ENCODE assay signal across 8 cellular contexts in the genomic region with DNA sequence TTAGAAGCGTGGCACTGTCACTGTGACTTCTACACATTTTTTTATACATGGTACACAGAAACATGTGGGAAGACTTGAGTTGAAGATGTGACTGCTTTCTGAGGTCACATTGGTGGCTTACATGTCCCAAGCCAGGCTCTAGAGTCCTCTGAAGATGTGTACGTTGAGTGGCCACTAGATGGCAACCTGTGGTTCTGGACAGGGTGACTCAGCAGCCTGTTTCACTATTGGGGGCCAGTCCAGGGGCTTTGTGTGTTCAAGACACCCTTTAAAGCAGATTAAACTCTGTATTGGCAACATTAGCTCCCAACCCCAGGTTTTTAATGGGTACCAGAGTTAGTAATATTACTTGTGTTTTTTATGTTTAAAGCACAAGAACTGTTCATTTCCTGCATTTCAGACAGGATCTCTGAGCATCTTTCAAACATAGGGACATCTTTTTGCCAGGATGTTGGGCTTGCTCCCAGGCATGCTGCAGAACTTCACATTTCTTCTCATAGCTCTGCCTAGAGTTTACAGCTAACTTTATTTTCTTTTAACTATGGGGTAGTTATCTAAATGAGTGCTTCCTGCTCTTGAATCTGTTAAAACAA. TPM values are rescaled to one million over a fixed set of nuclear protein-coding genes. Genes with fewer than 3 reads are reported as not detected.
A peak's percentile ranks its signal among the peaks of the same experiment; 100 is the strongest.
DNase-seq lines count a peak whose midpoint lies in the region; ATAC-seq and TF ChIP-seq lines count a peak whose summit lies in the region.

No MANE protein-coding gene starts in this region.

- H3K27me3 ChIP-seq in PC-3 (ENCODE audit: low read length) = no peaks in the 10 kb centered on the region
- H3K27me3 ChIP-seq in transverse colon = no peaks in the 10 kb centered on the region

- no peaks in the 10 kb centered on the region for H3K79me2 ChIP-seq in PC-3 (ENCODE audit: low read length)

- H3K4me1 Mint-ChIP-seq in activated T-cell treated with anti-CD3 and anti-CD28 coated beads, Interleukin-2, amount 50 U/mL, for 24 hours (ENCODE audit: low read depth) = peaks cover 19% of the 10 kb centered on the region

- H3F3A ChIP-seq in PC-3 (ENCODE audit: low read length, unreplicated experiment) = no peaks in the 10 kb centered on the region

- no peak overlapping the region for H3K4me3 Mint-ChIP-seq in activated T-cell treated with anti-CD3 and anti-CD28 coated beads, Interleukin-2, amount 50 U/mL, for 24 hours

- H3K27ac Mint-ChIP-seq in activated T-cell treated with anti-CD3 and anti-CD28 coated beads, Interleukin-2, amount 50 U/mL, for 24 hours = peak overlapping the region; percentile 52

- in situ Hi-C loops in transverse colon (cut with MboI; ENCODE audit: low pct_ligation_motif_present in 1 of 4, low pct_unique_long_range_greater_than_20kb in 1 of 4, low sequenced_read_pairs in 3 of 4) = loop anchor here in 2 of 4 donors (10.0 kb wide), 1 partner anchor 129 kb away; a partner anchor contains a TSS

- H3K27ac ChIP-seq in PC-3 (ENCODE audit: low read length) (no peak overlapping the region), transverse colon (peak overlapping the region; percentile 13 to 45 (median 21))

- H2AFZ ChIP-seq in PC-3 (ENCODE audit: low read length) = 0 out of 2 replicates have a peak overlapping the region, but pooled peaks have one; percentile 23

- intact Hi-C loops in PC-3 (cut with micrococcal nuclease) (loop anchor here (2.0 to 10.0 kb wide), 4 partner anchors 47 to 199 kb away; a partner anchor contains a TSS), transverse colon (cut with DNase I; ENCODE audit: low total_unique reads) (loop anchor here (10.0 kb wide), 1 partner anchor 129 kb away; a partner anchor contains a TSS)

- 33% methylated on average over 2 of the region's 2 CpGs; no CpG with 5 or more reads in 1 of the 2 donors for WGBS in transverse colon (ENCODE audit: low coverage in 1 of 2), 2 donors

- TF ChIP-seq CTCF in PC-3 (conservative IDR thresholded peaks at IDR 0.05; ENCODE audit: low read depth, low read length) = peak; percentile 97
- TF ChIP-seq CTCF in fibroblast of villous mesenchyme (IDR thresholded peaks at IDR 0.05; ENCODE audit: insufficient read depth, low read depth, low read length) = peak; percentile 94
- peak; percentile 75 to 82 (median 78) for TF ChIP-seq CTCF in transverse colon (IDR thresholded peaks at IDR 0.05)

- H3K4me1 ChIP-seq in PC-3 (ENCODE audit: insufficient read depth, low read length) (peaks cover 26% of the 10 kb centered on the region), transverse colon (peaks cover 0 to 10% (median 4%) of the 10 kb centered on the region in 4 donors)

- H3K9me3 ChIP-seq in PC-3 (ENCODE audit: low read length) (no peaks in the 10 kb centered on the region), transverse colon (no peaks in the 10 kb centered on the region)

- peak; percentile 58 for DNase-seq in DMS53 treated with DMSO at 0.1 percent for 48 hours (lab: John Stamatoyannopoulos, UW; ENCODE audit: unreplicated experiment)
- DNase-seq in HS-5 (ENCODE audit: low read depth) = peak; percentile 19
- DNase-seq in PC-3 = peak; percentile 80
- peak; percentile 46 for DNase-seq in activated T-cell treated with anti-CD3 and anti-CD28 coated beads, Interleukin-2, amount 50 U/mL, for 24 hours
- DNase-seq in fibroblast of villous mesenchyme (ENCODE audit: low read depth) = peak; percentile 76
- peak; percentile 35 for DNase-seq in occipital lobe (lab: John Stamatoyannopoulos, UW)
- peak; percentile 61 for DNase-seq in transverse colon

- no peak for TF ChIP-seq POLR2A in transverse colon (IDR thresholded peaks at IDR 0.05)

- no peaks in the 10 kb centered on the region for H4K20me1 ChIP-seq in PC-3 (ENCODE audit: low read length)

- H3K4me3 ChIP-seq in PC-3 (ENCODE audit: low read length) (no peak overlapping the region), fibroblast of villous mesenchyme (ENCODE audit: low read depth, low read length) (no peak overlapping the region), transverse colon (no peak overlapping the region)

- POLR2A ChIA-PET in PC-3 (lab: Charles Lee; ENCODE audit: unreplicated experiment) = no interaction called here

- no peaks in the 10 kb centered on the region for H3K9me3 Mint-ChIP-seq in activated T-cell treated with anti-CD3 and anti-CD28 coated beads, Interleukin-2, amount 50 U/mL, for 24 hours

- ATAC-seq in GM21423 (IDR thresholded peaks at IDR 0.05; ENCODE audit: unreplicated experiment) (peak; percentile 95), PC-3 (peak; percentile 74)

- no peak overlapping the region for H3K9ac ChIP-seq in PC-3 (ENCODE audit: low read length)

- BruUV-seq in PC-3 (replicated peaks; lab: Mats Ljungman, UMichigan) = no TSS peak

- no peak for TF ChIP-seq EP300 in transverse colon (IDR thresholded peaks at IDR 0.05; ENCODE audit: low read depth)

- peaks cover 84% of the 10 kb centered on the region for H3K36me3 Mint-ChIP-seq in activated T-cell treated with anti-CD3 and anti-CD28 coated beads, Interleukin-2, amount 50 U/mL, for 24 hours (ENCODE audit: low read depth)

- peaks cover 30% of the 10 kb centered on the region for H3K36me3 ChIP-seq in PC-3 (ENCODE audit: low read depth, low read length)
- H3K36me3 ChIP-seq in transverse colon = peaks cover 0 to 12% (median 4%) of the 10 kb centered on the region in 4 donors

- no peaks in the 10 kb centered on the region for H3K9me2 ChIP-seq in PC-3 (replicated peaks; ENCODE audit: low read length)

- CTCF ChIA-PET in PC-3 (lab: Charles Lee) = no interaction called here

- no peaks in the 10 kb centered on the region for H3K27me3 Mint-ChIP-seq in activated T-cell treated with anti-CD3 and anti-CD28 coated beads, Interleukin-2, amount 50 U/mL, for 24 hours

- no peak overlapping the region for H3K4me2 ChIP-seq in PC-3 (ENCODE audit: low read length)

RNA-seq across cellular contexts. Expression of a gene that starts 53.0 kb away (rescaled TPM):
- total RNA-seq in PC-3 (2014; rRNA removed) = 25.5 and 44.8 TPM in 2 replicates
- total RNA-seq in fibroblast of villous mesenchyme = 36.4 and 58.3 TPM in 2 replicates
- total RNA-seq in occipital lobe = 119 TPM
- 10 to 100 TPM; 25.1 to 66.4 (median 40.9) TPM for total RNA-seq in transverse colon

Comparison
In these comparisons a context has a peak if more than half of its experiments do, and no peak if none do; other contexts are left out.
1. DNase-seq: peak in every context shown above with its lines; median percentile 80 in PC-3; 76 in fibroblast of villous mesenchyme; 61 in transverse colon; 58 in DMS53 treated with DMSO at 0.1 percent for 48 hours; 46 in activated T-cell treated with anti-CD3 and anti-CD28 coated beads, Interleukin-2, amount 50 U/mL, for 24 hours; 35 in occipital lobe; 19 in HS-5.